8 cellular contexts compared by ENCODE assay signal in the genomic region with DNA sequence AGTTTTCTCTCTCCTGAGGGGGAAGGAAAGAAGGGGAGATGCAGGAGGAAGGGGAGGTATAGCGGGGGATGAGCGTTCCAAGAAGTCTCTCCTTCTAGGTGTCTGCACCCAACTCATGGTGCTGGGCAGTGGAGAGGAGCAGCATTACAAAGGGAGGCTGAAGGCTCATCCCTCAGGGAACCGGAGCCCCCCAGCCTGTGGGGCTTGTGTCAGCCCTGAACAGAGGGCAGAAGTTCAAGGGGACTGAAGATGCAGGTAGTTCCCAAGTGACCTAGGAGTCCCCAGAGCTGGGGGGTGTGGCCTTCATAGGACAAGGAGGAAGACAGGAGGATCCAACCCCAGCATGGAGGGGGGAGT. TPM values are rescaled to one million over a fixed set of nuclear protein-coding genes. Genes with fewer than 3 reads are reported as not detected.
DNase-seq lines count a peak whose midpoint lies in the region; ATAC-seq lines count a peak whose summit lies in the region.
"Had no signal": no experiment of that assay in that cellular context is flagged by ENCODE, and none has a peak within 500 bp of the region (broad histone marks: within the 10 kb centered on the region; RNA-seq: fewer than 3 reads in every experiment).

No MANE protein-coding gene starts in this region.

- H3K4me3 Mint-ChIP-seq in activated T-helper 17 cell treated with anti-CD3 and anti-CD28 coated beads, Interleukin-2, amount 50 U/mL, for 72 hours: peak overlapping the region; percentile 86
- peak overlapping the region; percentile 59 for H3K4me3 Mint-ChIP-seq in natural killer cell treated with Interleukin-12 subunit alpha and Interleukin-12 subunit beta and Interleukin-15 and Interleukin-18, amount 100 ng/mL, for 72 hours

- H3K9me3 Mint-ChIP-seq in activated T-helper 17 cell treated with anti-CD3 and anti-CD28 coated beads, Interleukin-2, amount 50 U/mL, for 72 hours: no peaks in the 10 kb centered on the region
- H3K9me3 Mint-ChIP-seq in natural killer cell treated with Interleukin-12 subunit alpha and Interleukin-12 subunit beta and Interleukin-15 and Interleukin-18, amount 100 ng/mL, for 72 hours: no peaks in the 10 kb centered on the region

- DNase-seq in Caki2 (ENCODE audit: low read depth): peak; percentile 31
- no peak for DNase-seq in natural killer cell treated with Interleukin-12 subunit alpha and Interleukin-12 subunit beta and Interleukin-15 and Interleukin-18, amount 100 ng/mL, for 72 hours (ENCODE audit: low spot score)
- no peak for DNase-seq in Kasumi-1 (lab: John Stamatoyannopoulos, UW)
- no peak for DNase-seq in cerebellum (ENCODE audit: low spot score)
- no peak for DNase-seq in SIG-M5 (lab: John Stamatoyannopoulos, UW)
- DNase-seq: NCI-H1436 had no signal

- peaks cover 24% of the 10 kb centered on the region for H3K36me3 Mint-ChIP-seq in activated T-helper 17 cell treated with anti-CD3 and anti-CD28 coated beads, Interleukin-2, amount 50 U/mL, for 72 hours (ENCODE audit: low read depth)
- H3K36me3 Mint-ChIP-seq in natural killer cell treated with Interleukin-12 subunit alpha and Interleukin-12 subunit beta and Interleukin-15 and Interleukin-18, amount 100 ng/mL, for 72 hours: no peaks in the 10 kb centered on the region

- ATAC-seq in activated T-helper 17 cell treated with anti-CD3 and anti-CD28 coated beads, Interleukin-2, amount 50 U/mL, for 72 hours (replicated peaks): no peak
- no peak for ATAC-seq in natural killer cell treated with Interleukin-12 subunit alpha and Interleukin-12 subunit beta and Interleukin-15 and Interleukin-18, amount 100 ng/mL, for 72 hours

- peak overlapping the region; percentile 79 for H3K27ac Mint-ChIP-seq in activated T-helper 17 cell treated with anti-CD3 and anti-CD28 coated beads, Interleukin-2, amount 50 U/mL, for 72 hours
- peak overlapping the region; percentile 47 to 72 for H3K27ac Mint-ChIP-seq in natural killer cell treated with Interleukin-12 subunit alpha and Interleukin-12 subunit beta and Interleukin-15 and Interleukin-18, amount 100 ng/mL, for 72 hours

- peaks cover 14% of the 10 kb centered on the region for H3K4me1 Mint-ChIP-seq in activated T-helper 17 cell treated with anti-CD3 and anti-CD28 coated beads, Interleukin-2, amount 50 U/mL, for 72 hours
- peaks cover 21 to 24% of the 10 kb centered on the region in 2 donors for H3K4me1 Mint-ChIP-seq in natural killer cell treated with Interleukin-12 subunit alpha and Interleukin-12 subunit beta and Interleukin-15 and Interleukin-18, amount 100 ng/mL, for 72 hours (ENCODE audit: low read depth in 2 of 2)

- no peaks in the 10 kb centered on the region for H3K27me3 Mint-ChIP-seq in activated T-helper 17 cell treated with anti-CD3 and anti-CD28 coated beads, Interleukin-2, amount 50 U/mL, for 72 hours
- H3K27me3 Mint-ChIP-seq in natural killer cell treated with Interleukin-12 subunit alpha and Interleukin-12 subunit beta and Interleukin-15 and Interleukin-18, amount 100 ng/mL, for 72 hours: no peaks in the 10 kb centered on the region

- in situ Hi-C loops in Caki2 (cut with HindIII; ENCODE audit: low pct_unique_long_range_greater_than_20kb, low sequenced_read_pairs): no loop called here

RNA-seq across cellular contexts. Expression of a gene that starts 1.8 kb away (rescaled TPM):
- total RNA-seq in Caki2 (2014; rRNA removed; shearing (Covaris generic); ENCODE audit: low replicate concordance): 12.7 and 36.3 TPM in 2 replicates
- 10 to 100 TPM; 20.9 to 30.1 TPM for total RNA-seq in activated T-helper 17 cell treated with anti-CD3 and anti-CD28 coated beads, Interleukin-2, amount 50 U/mL, for 72 hours
- 10 to 100 TPM; 15.4 to 24.7 TPM for total RNA-seq in natural killer cell treated with Interleukin-12 subunit alpha and Interleukin-12 subunit beta and Interleukin-15 and Interleukin-18, amount 100 ng/mL, for 72 hours
- total RNA-seq in cerebellum: 10.3 TPM

RNA-seq across cellular contexts. Expression of a gene that starts 2.2 kb away (rescaled TPM):
- 212 and 270 TPM in 2 replicates for total RNA-seq in Caki2 (2014; rRNA removed; shearing (Covaris generic); ENCODE audit: low replicate concordance)
- 10 to 100 TPM; 85.3 to 94.5 TPM for total RNA-seq in activated T-helper 17 cell treated with anti-CD3 and anti-CD28 coated beads, Interleukin-2, amount 50 U/mL, for 72 hours
- total RNA-seq in natural killer cell treated with Interleukin-12 subunit alpha and Interleukin-12 subunit beta and Interleukin-15 and Interleukin-18, amount 100 ng/mL, for 72 hours: 10 to 100 TPM; 88.5 to 95.6 TPM
- total RNA-seq in cerebellum: 28.3 TPM

RNA-seq across cellular contexts. Expression of a gene that starts 16.9 kb away (rescaled TPM):
- total RNA-seq in Caki2 (2014; rRNA removed; shearing (Covaris generic); ENCODE audit: low replicate concordance): 67.3 and 80.4 TPM in 2 replicates
- 10 to 100 TPM; 18.7 to 24.8 TPM for total RNA-seq in activated T-helper 17 cell treated with anti-CD3 and anti-CD28 coated beads, Interleukin-2, amount 50 U/mL, for 72 hours
- 10 to 100 TPM in 1 of 2 donors, 1 to 10 TPM in 1; 7.9 to 18.1 TPM for total RNA-seq in natural killer cell treated with Interleukin-12 subunit alpha and Interleukin-12 subunit beta and Interleukin-15 and Interleukin-18, amount 100 ng/mL, for 72 hours
- total RNA-seq in cerebellum: not detected

RNA-seq across cellular contexts. Expression of a gene that starts 26.6 kb away (rescaled TPM):
- 82.6 and 121 TPM in 2 replicates for total RNA-seq in Caki2 (2014; rRNA removed; shearing (Covaris generic); ENCODE audit: low replicate concordance)
- total RNA-seq in activated T-helper 17 cell treated with anti-CD3 and anti-CD28 coated beads, Interleukin-2, amount 50 U/mL, for 72 hours: 10 to 100 TPM; 21.0 to 37.2 TPM
- 10 to 100 TPM; 44.6 to 89.8 TPM for total RNA-seq in natural killer cell treated with Interleukin-12 subunit alpha and Interleukin-12 subunit beta and Interleukin-15 and Interleukin-18, amount 100 ng/mL, for 72 hours
- 6.3 TPM for total RNA-seq in cerebellum

RNA-seq across cellular contexts. Expression of a gene that starts 28.2 kb away (rescaled TPM):
- not detected in 2 replicates for total RNA-seq in Caki2 (2014; rRNA removed; shearing (Covaris generic); ENCODE audit: low replicate concordance)
- total RNA-seq in activated T-helper 17 cell treated with anti-CD3 and anti-CD28 coated beads, Interleukin-2, amount 50 U/mL, for 72 hours: not detected
- not detected for total RNA-seq in natural killer cell treated with Interleukin-12 subunit alpha and Interleukin-12 subunit beta and Interleukin-15 and Interleukin-18, amount 100 ng/mL, for 72 hours
- not detected for total RNA-seq in cerebellum
- total RNA-seq: posterior vena cava had no signal
